12 cellular contexts compared by ENCODE assay signal in the genomic region with DNA sequence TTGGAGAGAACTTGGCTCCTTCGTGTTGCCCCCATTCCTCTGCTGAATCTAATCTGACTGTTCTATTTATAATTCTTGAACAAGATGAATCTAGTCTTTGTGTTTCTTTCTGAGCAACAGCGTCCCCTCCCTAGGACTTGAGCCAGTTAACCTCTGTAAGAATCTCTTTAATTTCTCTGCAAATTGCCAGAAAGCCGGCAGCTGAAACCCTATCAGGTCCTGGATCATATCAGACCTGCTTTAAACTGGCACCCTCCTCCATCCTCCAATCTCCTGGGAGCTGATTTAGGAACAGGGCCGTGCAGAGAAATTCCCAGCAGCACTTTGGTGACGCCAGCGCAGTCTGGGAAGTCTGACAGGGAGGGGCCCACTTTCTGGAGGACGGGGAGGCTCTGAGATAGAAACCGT.
DNase-seq lines count a peak whose midpoint lies in the region; TF ChIP-seq lines count a peak whose summit lies in the region.
"Had no signal": no experiment of that assay in that cellular context is flagged by ENCODE, and none has a peak within 500 bp of the region (broad histone marks: within the 10 kb centered on the region; RNA-seq: fewer than 3 reads in every experiment).

No MANE protein-coding gene starts in this region.

- H4K20me1 ChIP-seq in osteoblast (ENCODE audit: insufficient read depth, low read length): no peaks in the 10 kb centered on the region

- peak overlapping the region; percentile 50 for H3K4me2 ChIP-seq in osteoblast (ENCODE audit: insufficient read depth, low read length)

- TF ChIP-seq POLR2A in vagina (IDR thresholded peaks at IDR 0.05): no peak

- no peaks in the 10 kb centered on the region for H3K79me2 ChIP-seq in osteoblast (ENCODE audit: insufficient read depth, low read length)

- no peaks in the 10 kb centered on the region for H3K9me3 Mint-ChIP-seq in T-helper 2 cell treated with Interferon-gamma antibody and Interleukin-4, amounts not matched to agents 5 μg/mL and 100 μg/mL, for 36 hours

- H3K4me3 ChIP-seq in osteoblast (ENCODE audit: insufficient read depth, low read length) (peak overlapping the region; percentile 13), vagina (peak overlapping the region in 1 of 2 donors; percentile 11)

- TF ChIP-seq CTCF in osteoblast (IDR thresholded peaks at IDR 0.05; ENCODE audit: extremely low read depth, low read depth, low read length) (no peak), vagina (IDR thresholded peaks at IDR 0.05) (no peak)

- no peaks in the 10 kb centered on the region for H3K27me3 Mint-ChIP-seq in T-helper 2 cell treated with Interferon-gamma antibody and Interleukin-4, amounts not matched to agents 5 μg/mL and 100 μg/mL, for 36 hours (ENCODE audit: low read depth)

- H3K27ac ChIP-seq in osteoblast (ENCODE audit: low read depth, low read length) (peak overlapping the region; percentile 19), vagina (peak overlapping the region; percentile 81)

- H3K4me1 ChIP-seq in osteoblast (ENCODE audit: insufficient read depth, low read length): peaks cover 8% of the 10 kb centered on the region
- H3K4me1 ChIP-seq in vagina: peaks cover 7% of the 10 kb centered on the region

- H3K27me3 ChIP-seq in osteoblast (ENCODE audit: insufficient read depth, low read length): no peaks in the 10 kb centered on the region
- no peaks in the 10 kb centered on the region for H3K27me3 ChIP-seq in vagina

- H3K36me3 Mint-ChIP-seq in T-helper 2 cell treated with Interferon-gamma antibody and Interleukin-4, amounts not matched to agents 5 μg/mL and 100 μg/mL, for 36 hours (ENCODE audit: low read depth): no peaks in the 10 kb centered on the region

- H3K27ac Mint-ChIP-seq in T-helper 2 cell treated with Interferon-gamma antibody and Interleukin-4, amounts not matched to agents 5 μg/mL and 100 μg/mL, for 36 hours: no peak overlapping the region

- no peaks in the 10 kb centered on the region for H3K9me3 ChIP-seq in osteoblast (ENCODE audit: low read depth, low read length)
- no peaks in the 10 kb centered on the region for H3K9me3 ChIP-seq in vagina

- no peaks in the 10 kb centered on the region for H3K36me3 ChIP-seq in osteoblast (ENCODE audit: insufficient read depth, low read length)
- H3K36me3 ChIP-seq in vagina: no peaks in the 10 kb centered on the region

- intact Hi-C loops in cardiac septum (cut with DNase I) (loop anchor here (1.0 to 5.0 kb wide), 5 partner anchors 20 to 465 kb away; no protein-coding TSS in a partner anchor), vagina (cut with DNase I) (no loop called here)

- DNase-seq in anterior cingulate cortex (lab: John Stamatoyannopoulos, UW) (peak in 52 of 58 donors; percentile 14 to 89 (median 52)), cardiac septum (ENCODE audit: low spot score) (peak; percentile 85), osteoblast (ENCODE audit: insufficient read length, low spot score, missing footprints) (no peak), vagina (ENCODE audit: extremely low spot score in 2 of 2) (no peak), T1000 (lab: John Stamatoyannopoulos, UW) (no peak)
- no peak for DNase-seq in effector CD8-positive, alpha-beta T cell (lab: John Stamatoyannopoulos, UW)
- DNase-seq in T-helper 2 cell treated with Interferon-gamma antibody and Interleukin-4, amounts not matched to agents 5 μg/mL and 100 μg/mL, for 36 hours (ENCODE audit: low spot score): no peak
- DNase-seq: activated T-cell treated with anti-CD3 and anti-CD28 coated beads, Interleukin-2, amount 50 U/mL, for 4 hours; erythroblast; NCI-H1417; stimulated activated CD4-positive, alpha-beta T cell treated with anti-CD3 and anti-CD28 coated beads, Interleukin-12 subunit alpha, Interleukin-12 subunit beta, amount 100 ng/mL, for 4 hours; trophoblast cell had no signal

- H3K4me1 Mint-ChIP-seq in T-helper 2 cell treated with Interferon-gamma antibody and Interleukin-4, amounts not matched to agents 5 μg/mL and 100 μg/mL, for 36 hours (ENCODE audit: low read depth): no peaks in the 10 kb centered on the region

- H2AFZ ChIP-seq in osteoblast (ENCODE audit: low read length): peak overlapping the region; percentile 67

- H3K4me3 Mint-ChIP-seq in T-helper 2 cell treated with Interferon-gamma antibody and Interleukin-4, amounts not matched to agents 5 μg/mL and 100 μg/mL, for 36 hours: no peak overlapping the region
- H3K4me3 Mint-ChIP-seq: activated T-cell treated with anti-CD3 and anti-CD28 coated beads, Interleukin-2, amount 50 U/mL, for 4 hours had no signal

Comparison
In these comparisons a context has a peak if more than half of its experiments do, and no peak if none do; other contexts are left out.
1. DNase-seq: peak in anterior cingulate cortex (52 of 58) and cardiac septum (single experiment); none in osteoblast (single experiment), vagina (0 of 2), T1000 (single experiment), effector CD8-positive, alpha-beta T cell (single experiment) and T-helper 2 cell treated with Interferon-gamma antibody and Interleukin-4, amounts not matched to agents 5 μg/mL and 100 μg/mL, for 36 hours (single experiment).